Comparison of ENCODE assay signal across 13 cellular contexts in the genomic region with DNA sequence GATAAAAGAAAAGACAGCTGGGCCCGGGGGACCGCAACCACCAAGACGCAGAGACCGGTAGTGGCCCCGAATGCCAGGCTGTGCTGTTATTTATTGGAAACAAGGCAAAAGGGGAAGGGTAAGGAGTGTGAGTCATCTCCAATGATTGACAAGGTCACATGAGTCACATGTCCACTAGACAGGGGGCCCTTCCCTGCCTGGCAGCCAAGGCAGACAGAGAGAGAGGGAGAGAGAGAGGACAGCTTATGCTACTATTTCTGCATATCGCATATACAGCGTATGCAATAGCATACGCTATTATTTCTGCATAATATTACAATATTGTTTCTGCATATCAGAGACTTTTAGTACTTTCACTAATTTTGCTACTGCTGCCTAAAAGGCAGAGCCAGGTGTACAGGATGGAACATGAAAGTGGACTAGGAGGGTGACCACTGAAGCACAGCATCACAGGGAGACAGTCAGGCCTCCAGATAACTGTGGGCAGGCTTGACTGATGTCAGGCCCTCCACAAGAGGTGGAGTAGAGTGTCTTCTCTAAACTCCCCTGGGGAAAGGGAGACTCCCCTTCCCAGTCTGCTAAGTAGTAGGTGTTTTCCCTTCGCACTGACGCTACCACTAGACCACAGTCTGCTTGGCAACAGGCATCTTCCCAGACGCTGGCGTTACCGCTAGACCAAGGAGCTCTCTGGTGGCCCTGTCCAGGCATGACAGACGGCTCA. TPM values are rescaled to one million over a fixed set of nuclear protein-coding genes. Genes with fewer than 3 reads are reported as not detected.
DNase-seq lines count a peak whose midpoint lies in the region; ATAC-seq, FAIRE-seq and TF ChIP-seq lines count a peak whose summit lies in the region.
"Had no signal": no experiment of that assay in that cellular context is flagged by ENCODE, and none has a peak within 500 bp of the region (broad histone marks: within the 10 kb centered on the region; RNA-seq: fewer than 3 reads in every experiment).

No MANE protein-coding gene starts in this region.

- ATAC-seq in CD4-positive, alpha-beta T cell (ENCODE audit: poor library complexity), result no peak
- peak; percentile 25 for ATAC-seq in GM18517 (IDR thresholded peaks at IDR 0.05; ENCODE audit: unreplicated experiment)
- ATAC-seq: activated CD8-positive, alpha-beta memory T cell treated with anti-CD3 and anti-CD28 coated beads, Interleukin-2, amount 10 ng/mL, durations not matched to agents 7 days and 5 days; Panc1 had no signal

- no peaks in the 10 kb centered on the region for H3K9me3 Mint-ChIP-seq in CD4-positive, alpha-beta T cell
- H3K9me3 Mint-ChIP-seq in HFFc6, result no peaks in the 10 kb centered on the region; the same call in 1 of the 2 replicates

- peak overlapping the region; percentile 22 for H3K27ac Mint-ChIP-seq in CD4-positive, alpha-beta T cell
- no peak overlapping the region for H3K27ac Mint-ChIP-seq in HFFc6

- no peak for TF ChIP-seq CTCF in CD4-positive, alpha-beta T cell (IDR thresholded peaks at IDR 0.05)
- TF ChIP-seq CTCF in HFFc6 (IDR thresholded peaks at IDR 0.05), result no peak

- H3K9me3 ChIP-seq in CD4-positive, alpha-beta T cell (ENCODE audit: control insufficient read depth, low read length), result no peaks in the 10 kb centered on the region

- no peaks in the 10 kb centered on the region for H3K27me3 Mint-ChIP-seq in CD4-positive, alpha-beta T cell
- no peaks in the 10 kb centered on the region; the same call in 1 of the 2 replicates for H3K27me3 Mint-ChIP-seq in HFFc6 (ENCODE audit: insufficient read depth)
- H3K27me3 Mint-ChIP-seq: activated CD8-positive, alpha-beta memory T cell treated with anti-CD3 and anti-CD28 coated beads, Interleukin-2, amount 10 ng/mL, durations not matched to agents 7 days and 5 days had no signal

- peak in 1 of 10 experiments; percentile 5 for DNase-seq in CD4-positive, alpha-beta T cell
- DNase-seq in M059J (ENCODE audit: low read depth), result peak; percentile 43
- peak; percentile 22 to 47 for DNase-seq in erythroblast (lab: John Stamatoyannopoulos, UW)
- no peak for DNase-seq in UCSD-AML1 (lab: John Stamatoyannopoulos, UW; ENCODE audit: unreplicated experiment)
- DNase-seq in frontal cortex (ENCODE audit: low spot score in 2 of 2), result no peak
- no peak for DNase-seq in HFFc6
- DNase-seq in GM03348 (ENCODE audit: low spot score), result no peak
- DNase-seq: activated CD8-positive, alpha-beta memory T cell treated with anti-CD3 and anti-CD28 coated beads, Interleukin-2, amount 10 ng/mL, durations not matched to agents 7 days and 5 days; NCI-H1417; stimulated activated naive CD4-positive, alpha-beta T cell treated with Interleukin-2 at 50 U/mL for 16 hours had no signal

- no peak overlapping the region for H3K27ac ChIP-seq in CD4-positive, alpha-beta T cell (ENCODE audit: low read depth, low read length)
- H3K27ac ChIP-seq: cardiac muscle cell had no signal

- POLR2A ChIA-PET in CD4-positive, alpha-beta T cell (lab: Charles Lee), result interaction anchor here (6.7 kb wide), 1 partner anchor 50 kb away, joined by 115 read pairs; a partner anchor contains a TSS

- no peak for FAIRE-seq in frontal cortex (lab: Jason Lieb, UNC)

- H3K36me3 Mint-ChIP-seq in CD4-positive, alpha-beta T cell (ENCODE audit: low read depth), result peaks cover 17% of the 10 kb centered on the region
- peaks cover 15% of the 10 kb centered on the region for H3K36me3 Mint-ChIP-seq in HFFc6 (ENCODE audit: low read depth)

- H3K27me3 ChIP-seq in CD4-positive, alpha-beta T cell (ENCODE audit: control insufficient read depth, insufficient read depth, low read length), result no peaks in the 10 kb centered on the region
- H3K27me3 ChIP-seq: cardiac muscle cell had no signal

- no peak for TF ChIP-seq POLR2A in erythroblast (IDR thresholded peaks at IDR 0.05; ENCODE audit: low read length)

- peaks cover 72% of the 10 kb centered on the region for H3K4me1 Mint-ChIP-seq in CD4-positive, alpha-beta T cell (ENCODE audit: low read depth)
- peaks cover 30% of the 10 kb centered on the region for H3K4me1 Mint-ChIP-seq in HFFc6 (ENCODE audit: low read depth)

- CTCF ChIA-PET in CD4-positive, alpha-beta T cell (lab: Charles Lee), result no interaction called here

- intact Hi-C loops in CD4-positive, alpha-beta T cell (cut with DNase I, micrococcal nuclease), result no loop called here

- peak overlapping the region; percentile 16 for H3K4me3 Mint-ChIP-seq in CD4-positive, alpha-beta T cell
- H3K4me3 Mint-ChIP-seq in HFFc6, result no peak overlapping the region

RNA-seq across cellular contexts. Expression of a gene that starts 50.3 kb away (rescaled TPM):
- total RNA-seq in CD4-positive, alpha-beta T cell, result 10 to 100 TPM; 22.9 to 24.8 TPM
- total RNA-seq in M059J (2014; rRNA removed; shearing (Covaris generic)), result 1.9 and 3.1 TPM in 2 replicates
- 72.2 TPM for total RNA-seq in frontal cortex
- 1 to 10 TPM; 2.8 to 4.2 (median 3.5) TPM for total RNA-seq in HFFc6 (2021; fragmentation: NEBNext Ultra II Directional; extraction: Animal tissue kit (Norgen Biotek cat#: 25700))

Comparison
In these comparisons a context has a peak if more than half of its experiments do, and no peak if none do; other contexts are left out.
1. DNase-seq: peak in M059J (single experiment) and erythroblast (2 of 2); none in UCSD-AML1 (single experiment), frontal cortex (0 of 2), HFFc6 (single experiment) and GM03348 (single experiment).